ENCODE assay signal across 15 cellular contexts in the genomic region with DNA sequence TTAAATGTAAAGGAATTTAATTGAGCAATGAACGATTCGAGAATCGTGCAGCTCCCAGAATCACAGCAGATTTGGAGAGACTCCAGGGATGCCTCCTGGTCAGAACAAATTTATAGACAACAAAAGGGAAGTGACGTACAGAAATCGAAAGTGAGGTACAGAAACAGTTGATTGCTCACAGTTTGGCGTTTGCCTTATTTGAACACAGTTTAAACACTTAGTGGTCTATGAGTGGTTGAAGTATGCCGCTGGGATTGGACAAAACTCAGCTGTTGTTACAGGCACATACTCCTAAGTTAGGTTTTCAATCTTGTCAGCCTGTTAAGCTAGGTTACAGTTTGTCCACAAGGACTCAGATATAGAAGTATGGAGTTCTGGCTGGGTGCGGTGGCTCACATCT.
DNase-seq lines count a peak whose midpoint lies in the region; ATAC-seq, FAIRE-seq and TF ChIP-seq lines count a peak whose summit lies in the region.
"Had no signal": no experiment of that assay in that cellular context is flagged by ENCODE, and none has a peak within 500 bp of the region (broad histone marks: within the 10 kb centered on the region; RNA-seq: fewer than 3 reads in every experiment).

No MANE protein-coding gene starts in this region.

- H3K36me3 ChIP-seq in pancreas (no peaks in the 10 kb centered on the region), mesendoderm (ENCODE audit: control insufficient read depth, insufficient read depth, low read length) (no peaks in the 10 kb centered on the region)
- H3K36me3 ChIP-seq: SJSA1 had no signal

- H3K4ac ChIP-seq in mesendoderm (ENCODE audit: low read depth, low read length) = no peak overlapping the region

- H3K18ac ChIP-seq in mesendoderm (ENCODE audit: low read length) = no peak overlapping the region

- DNase-seq in DMS79 (lab: John Stamatoyannopoulos, UW) (peak; percentile 64), HT1080 (ENCODE audit: low read depth) (peak; percentile 20), NOMO-1 treated with DMSO at 0.1 percent for 48 hours (lab: John Stamatoyannopoulos, UW; ENCODE audit: unreplicated experiment) (peak; percentile 51), fibroblast of villous mesenchyme (ENCODE audit: low read depth) (peak; percentile 5), pancreas (no peak), mesendoderm (no peak), hippocampal formation (lab: John Stamatoyannopoulos, UW) (no peak)
- DNase-seq: activated naive CD4-positive, alpha-beta T cell treated with Interleukin-2 at 50 U/mL for 16 hours; caudate nucleus; GDM1; HFFc6; kidney glomerular epithelial cell; stimulated activated CD4-positive, alpha-beta T cell treated with anti-CD3 and anti-CD28 coated beads, Interleukin-15, amount 100 ng/mL, for 24 hours had no signal

- no peaks in the 10 kb centered on the region for H3K4me1 ChIP-seq in pancreas
- no peaks in the 10 kb centered on the region for H3K4me1 ChIP-seq in mesendoderm (ENCODE audit: control insufficient read depth, low read depth, low read length)
- H3K4me1 ChIP-seq: SJSA1 had no signal

- no peaks in the 10 kb centered on the region for H3K79me2 ChIP-seq in mesendoderm (ENCODE audit: control insufficient read depth, insufficient read depth, low read length)

- no peak overlapping the region for H4K5ac ChIP-seq in mesendoderm (ENCODE audit: low read length)

- TF ChIP-seq CTCF in fibroblast of villous mesenchyme (IDR thresholded peaks at IDR 0.05; ENCODE audit: insufficient read depth, low read depth, low read length) (no peak), pancreas (IDR thresholded peaks at IDR 0.05) (no peak)

- no peak overlapping the region for H3K27ac ChIP-seq in pancreas
- no peak overlapping the region for H3K27ac ChIP-seq in mesendoderm (ENCODE audit: low read depth, low read length)
- H3K27ac ChIP-seq: SJSA1 had no signal

- no peaks in the 10 kb centered on the region for H3K9me3 ChIP-seq in pancreas
- H3K9me3 ChIP-seq: SJSA1 had no signal

- no peaks in the 10 kb centered on the region for H3K79me1 ChIP-seq in mesendoderm (ENCODE audit: low read length)

- WGBS in pancreas, 2 donors = 70 to 79% methylated on average over 8 of the region's 8 CpGs
- WGBS in mesendoderm (ENCODE audit: extremely low coverage, insufficient coverage, low lambda C conversion rate) = no CpG with 5 or more reads among the region's 8 CpGs

- intact Hi-C loops in pancreas (cut with DNase I) = no loop called here

- no peak overlapping the region for H3K23ac ChIP-seq in mesendoderm (ENCODE audit: low read length)

- H2BK15ac ChIP-seq in mesendoderm (replicated peaks; ENCODE audit: low read depth) = no peak overlapping the region

- H3K9ac ChIP-seq in mesendoderm (ENCODE audit: low read length) = no peak overlapping the region

- ATAC-seq in pancreas (no peak), HG03432 (IDR thresholded peaks at IDR 0.05; ENCODE audit: unreplicated experiment) (no peak)

- no peak overlapping the region for H4K8ac ChIP-seq in mesendoderm (ENCODE audit: low read depth, low read length)

- H3K27me3 ChIP-seq in pancreas = no peaks in the 10 kb centered on the region
- H3K27me3 ChIP-seq in mesendoderm (ENCODE audit: insufficient read depth, low read length, poor library complexity) = no peaks in the 10 kb centered on the region
- H3K27me3 ChIP-seq: SJSA1 had no signal

- no peak for FAIRE-seq in pancreas (lab: Jason Lieb, UNC)

- H2BK5ac ChIP-seq in mesendoderm (ENCODE audit: low read length) = no peak overlapping the region

- no peak overlapping the region for H3K56ac ChIP-seq in mesendoderm (ENCODE audit: low read length)

- H2AK5ac ChIP-seq in mesendoderm (ENCODE audit: low read length) = no peak overlapping the region

- H2BK120ac ChIP-seq in mesendoderm (ENCODE audit: low read depth, low read length) = no peak overlapping the region

- no peak overlapping the region for H3K4me2 ChIP-seq in mesendoderm (ENCODE audit: low read length)

- H3K4me3 ChIP-seq in fibroblast of villous mesenchyme (ENCODE audit: low read depth, low read length) (no peak overlapping the region), pancreas (no peak overlapping the region), mesendoderm (ENCODE audit: low read length) (no peak overlapping the region)
- H3K4me3 ChIP-seq: SJSA1 had no signal

Comparison
In these comparisons a context has a peak if more than half of its experiments do, and no peak if none do; other contexts are left out.
1. DNase-seq: peak in DMS79 (single experiment), HT1080 (single experiment), NOMO-1 treated with DMSO at 0.1 percent for 48 hours (single experiment) and fibroblast of villous mesenchyme (single experiment); none in pancreas (0 of 6), mesendoderm (single experiment) and hippocampal formation (0 of 2).